14 cellular contexts compared by ENCODE assay signal in the genomic region with DNA sequence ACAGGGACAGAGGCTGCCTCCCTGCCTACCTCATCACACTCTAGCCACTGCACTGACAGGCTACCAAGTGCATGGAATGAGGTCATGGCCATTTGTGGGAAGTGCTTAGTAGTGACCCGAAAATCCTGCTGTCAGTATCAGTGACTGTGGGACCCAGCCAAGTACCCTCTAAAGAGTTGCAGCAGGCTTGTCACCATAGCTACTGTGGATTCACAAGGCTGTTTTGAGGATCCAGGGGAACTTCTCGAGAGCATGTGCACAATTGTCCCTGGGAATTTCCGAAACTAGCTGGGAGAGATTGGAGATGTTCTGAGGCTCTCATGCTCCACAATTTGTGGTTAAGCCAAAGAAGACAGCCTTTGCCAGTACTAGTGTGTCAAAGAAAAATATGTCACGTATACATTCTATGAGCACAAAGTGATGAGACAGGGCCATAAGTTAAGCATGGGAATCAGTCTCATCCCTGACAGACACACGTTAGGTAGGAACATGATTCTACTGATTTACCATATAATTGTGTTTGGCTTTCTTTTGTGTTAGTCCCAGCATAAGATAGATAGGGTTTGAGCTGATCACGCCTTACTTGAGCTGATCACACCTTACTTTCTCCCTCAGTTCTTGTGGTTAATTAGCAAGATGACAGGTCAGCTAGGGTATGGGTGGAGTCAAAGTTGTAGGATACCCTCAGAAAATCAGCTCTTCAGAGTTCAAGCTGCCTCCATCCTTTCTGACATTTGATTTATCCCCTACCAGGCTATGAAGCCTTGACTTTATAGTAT. TPM values are rescaled to one million over a fixed set of nuclear protein-coding genes. Genes with fewer than 3 reads are reported as not detected.
DNase-seq lines count a peak whose midpoint lies in the region; ATAC-seq and TF ChIP-seq lines count a peak whose summit lies in the region.
"Had no signal": no experiment of that assay in that cellular context is flagged by ENCODE, and none has a peak within 500 bp of the region (broad histone marks: within the 10 kb centered on the region; RNA-seq: fewer than 3 reads in every experiment).

No MANE protein-coding gene starts in this region.

- H3K9me3 Mint-ChIP-seq in Caco-2 (ENCODE audit: unreplicated experiment): no peaks in the 10 kb centered on the region
- H3K9me3 Mint-ChIP-seq: activated T-helper 17 cell treated with anti-CD3 and anti-CD28 coated beads, Interleukin-2, amount 50 U/mL, for 72 hours had no signal

- no peaks in the 10 kb centered on the region for H3K79me2 ChIP-seq in OCI-LY3 (ENCODE audit: low read length)

- TF ChIP-seq CTCF in left ventricle myocardium inferior (IDR thresholded peaks at IDR 0.05; ENCODE audit: borderline replicate concordance) (no peak), OCI-LY3 (IDR thresholded peaks at IDR 0.05; ENCODE audit: low read depth, low read length) (no peak), upper lobe of right lung (IDR thresholded peaks at IDR 0.05) (no peak), Caco-2 (IDR thresholded peaks at IDR 0.05; ENCODE audit: insufficient read depth in 1 of 2, low read depth in 1 of 2, low read length in 1 of 2, severe bottlenecking in 1 of 2, unreplicated experiment in 1 of 2) (no peak), gastrocnemius medialis (IDR thresholded peaks at IDR 0.05 in 4 of 5, conservative IDR thresholded peaks at IDR 0.05 in 1 of 5) (no peak)

- no TSS peak for BruUV-seq in Caco-2 (replicated peaks; lab: Mats Ljungman, UMichigan)

- no peak overlapping the region for H3K4me3 Mint-ChIP-seq in Caco-2 (ENCODE audit: unreplicated experiment)
- H3K4me3 Mint-ChIP-seq: activated T-helper 17 cell treated with anti-CD3 and anti-CD28 coated beads, Interleukin-2, amount 50 U/mL, for 72 hours had no signal

- no peaks in the 10 kb centered on the region for H3K27me3 Mint-ChIP-seq in Caco-2 (ENCODE audit: insufficient read depth, unreplicated experiment)
- H3K27me3 Mint-ChIP-seq: activated T-helper 17 cell treated with anti-CD3 and anti-CD28 coated beads, Interleukin-2, amount 50 U/mL, for 72 hours had no signal

- H3K4me2 ChIP-seq in OCI-LY3 (ENCODE audit: low read length): peak overlapping the region; percentile 47

- no peaks in the 10 kb centered on the region for H3K36me3 ChIP-seq in left ventricle myocardium inferior
- H3K36me3 ChIP-seq in OCI-LY3 (replicated peaks; ENCODE audit: low read depth, low read length): no peaks in the 10 kb centered on the region
- no peaks in the 10 kb centered on the region for H3K36me3 ChIP-seq in upper lobe of right lung
- no peaks in the 10 kb centered on the region for H3K36me3 ChIP-seq in Caco-2 (ENCODE audit: control insufficient read depth, insufficient read depth, low read length)
- H3K36me3 ChIP-seq in gastrocnemius medialis: no peaks in the 10 kb centered on the region

- H3K4me1 ChIP-seq in left ventricle myocardium inferior: peaks cover 13% of the 10 kb centered on the region
- peaks cover 65% of the 10 kb centered on the region for H3K4me1 ChIP-seq in OCI-LY3 (ENCODE audit: low read length)
- H3K4me1 ChIP-seq in upper lobe of right lung: peaks cover 21% of the 10 kb centered on the region
- peaks cover 18% of the 10 kb centered on the region; the same call in 1 of the 2 replicates for H3K4me1 ChIP-seq in Caco-2
- H3K4me1 ChIP-seq in gastrocnemius medialis: no peaks in the 10 kb centered on the region

- POLR2A ChIA-PET in Caco-2 (lab: Charles Lee): no interaction called here

- in situ Hi-C loops in gastrocnemius medialis (cut with MboI; ENCODE audit: low sequenced_read_pairs in 4 of 4): loop anchor here (5.0 to 10.0 kb wide), 3 partner anchors 320 to 353 kb away; no protein-coding TSS in a partner anchor

- H3K4me1 Mint-ChIP-seq in Caco-2 (ENCODE audit: low read depth, unreplicated experiment): peaks cover 7% of the 10 kb centered on the region
- H3K4me1 Mint-ChIP-seq: activated T-helper 17 cell treated with anti-CD3 and anti-CD28 coated beads, Interleukin-2, amount 50 U/mL, for 72 hours had no signal

- H3K27ac Mint-ChIP-seq in Caco-2 (ENCODE audit: unreplicated experiment): no peak overlapping the region
- H3K27ac Mint-ChIP-seq: activated T-helper 17 cell treated with anti-CD3 and anti-CD28 coated beads, Interleukin-2, amount 50 U/mL, for 72 hours had no signal

- H3K9me3 ChIP-seq in left ventricle myocardium inferior (replicated peaks) (no peaks in the 10 kb centered on the region), OCI-LY3 (ENCODE audit: insufficient read depth, low read length) (no peaks in the 10 kb centered on the region), upper lobe of right lung (no peaks in the 10 kb centered on the region), Caco-2 (no peaks in the 10 kb centered on the region), gastrocnemius medialis (no peaks in the 10 kb centered on the region)

- intact Hi-C loops in left ventricle myocardium superior (cut with micrococcal nuclease) (loop anchor here (5.0 kb wide), 1 partner anchor 263 kb away; the partner anchor contains the start of gene NEDD9), left ventricle myocardium inferior (cut with micrococcal nuclease) (no loop called here), upper lobe of right lung (cut with DNase I) (loop anchor here (10.0 kb wide), 1 partner anchor 350 kb away; no protein-coding TSS in a partner anchor), Caco-2 (cut with micrococcal nuclease; ENCODE audit: unreplicated experiment) (loop anchor here (5.0 kb wide), 2 partner anchors 103 to 218 kb away; no protein-coding TSS in a partner anchor), gastrocnemius medialis (cut with DNase I; ENCODE audit: low total_unique reads) (loop anchor here (1.0 kb wide), 1 partner anchor 254 kb away; no protein-coding TSS in a partner anchor)

- H3K4me3 ChIP-seq in left ventricle myocardium inferior (no peak overlapping the region), OCI-LY3 (ENCODE audit: low read length) (peak overlapping the region; percentile 17; the same call in 1 of the 2 replicates), upper lobe of right lung (no peak overlapping the region), Caco-2 (ENCODE audit: low read depth, low read length) (no peak overlapping the region), gastrocnemius medialis (no peak overlapping the region)

- DNase-seq in left ventricle myocardium superior (no peak), left ventricle myocardium inferior (no peak), inferior parietal cortex (ENCODE audit: extremely low spot score) (peak; percentile 14), upper lobe of right lung (no peak), Caco-2 (no peak), gastrocnemius medialis (no peak), midbrain (lab: John Stamatoyannopoulos, UW) (no peak)
- DNase-seq: AML-193; Karpas-422; NCI-H2081 treated with DMSO at 0.1 percent for 48 hours; stimulated activated CD4-positive, alpha-beta T cell treated with anti-CD3 and anti-CD28 coated beads, Interleukin-1b, Interleukin-23, amount 100 ng/mL, for 48 hours had no signal

- peak; percentile 69 for ATAC-seq in left ventricle myocardium superior
- ATAC-seq in upper lobe of right lung: peak; percentile 34
- no peak for ATAC-seq in gastrocnemius medialis
- ATAC-seq: activated T-helper 17 cell treated with anti-CD3 and anti-CD28 coated beads, Interleukin-2, amount 50 U/mL, for 72 hours had no signal

- H4K20me1 ChIP-seq in OCI-LY3 (ENCODE audit: insufficient read depth, low read length): no peaks in the 10 kb centered on the region

- H2AFZ ChIP-seq in OCI-LY3 (ENCODE audit: low read depth, low read length): peak overlapping the region; percentile 6; the same call in 1 of the 2 replicates

- H3K27me3 ChIP-seq in left ventricle myocardium inferior (ENCODE audit: low read depth): no peaks in the 10 kb centered on the region
- no peaks in the 10 kb centered on the region for H3K27me3 ChIP-seq in OCI-LY3 (ENCODE audit: low read depth, low read length)
- H3K27me3 ChIP-seq in upper lobe of right lung: no peaks in the 10 kb centered on the region
- H3K27me3 ChIP-seq in Caco-2 (replicated peaks; ENCODE audit: control insufficient read depth, insufficient read depth, low read length): no peaks in the 10 kb centered on the region
- H3K27me3 ChIP-seq in gastrocnemius medialis: no peaks in the 10 kb centered on the region

- H3K27ac ChIP-seq in left ventricle myocardium inferior (replicated peaks) (no peak overlapping the region), OCI-LY3 (ENCODE audit: low read length) (peak overlapping the region; percentile 88), upper lobe of right lung (no peak overlapping the region), gastrocnemius medialis (peak overlapping the region in 2 of 4 donors; percentile 12 to 53)
- H3K27ac ChIP-seq: epithelial cell of prostate had no signal

- CTCF ChIA-PET in Caco-2 (lab: Charles Lee): interaction anchor here (1.4 to 1.6 kb wide), 2 partner anchors 262 to 351 kb away, joined by 5 to 6 read pairs; partner anchors contain the start of gene NEDD9

- no peaks in the 10 kb centered on the region for H3K36me3 Mint-ChIP-seq in Caco-2 (ENCODE audit: insufficient read depth, unreplicated experiment)

- H3K9ac ChIP-seq in OCI-LY3 (ENCODE audit: low read length): peak overlapping the region; percentile 71

- no peak for TF ChIP-seq POLR2A in gastrocnemius medialis (IDR thresholded peaks at IDR 0.05)

RNA-seq across cellular contexts. Expression of gene TMEM170B, which starts 42.6 kb away (rescaled TPM):
- total RNA-seq in left ventricle myocardium superior (5.4 TPM), left ventricle myocardium inferior (4.4 TPM), upper lobe of right lung (9.2 TPM), Caco-2 (2022) (3.1 and 4.0 TPM in 2 replicates), gastrocnemius medialis (10 to 100 TPM in 3 of 4 donors, 1 to 10 TPM in 1; 5.5 to 22.0 (median 12.3) TPM)

Comparison
In these comparisons a context has a peak if more than half of its experiments do, and no peak if none do; other contexts are left out.
1. ATAC-seq: peak in left ventricle myocardium superior (single experiment) and upper lobe of right lung (single experiment); none in gastrocnemius medialis (0 of 2).